ENCODE assay signal across 9 cellular contexts in genomic region chr1:21906173-21907078, GRCh38. TPM values are rescaled to one million over a fixed set of nuclear protein-coding genes. Genes with fewer than 3 reads are reported as not detected.
DNase-seq lines count a peak whose midpoint lies in the region; ATAC-seq and TF ChIP-seq lines count a peak whose summit lies in the region.
"Had no signal": no experiment of that assay in that cellular context is flagged by ENCODE, and none has a peak within 500 bp of the region (broad histone marks: within the 10 kb centered on the region; RNA-seq: fewer than 3 reads in every experiment).

No MANE protein-coding gene starts in this region.

- no peak overlapping the region for H3K14ac ChIP-seq in mesenchymal stem cell (ENCODE audit: low read length in 2 of 2)

- peak overlapping the region; percentile 66 for H4K8ac ChIP-seq in mesenchymal stem cell (ENCODE audit: low read length)

- TF ChIP-seq CTCF in suprapubic skin (IDR thresholded peaks at IDR 0.05), result no peak

- peak overlapping the region; percentile 92 for H3K9ac ChIP-seq in mesenchymal stem cell (ENCODE audit: low read length)

- H2AFZ ChIP-seq in mesenchymal stem cell (ENCODE audit: low read depth, low read length), result no peak overlapping the region

- H3K36me3 ChIP-seq in mesenchymal stem cell (ENCODE audit: control insufficient read depth in 1 of 2, insufficient read depth in 2 of 2, low read depth in 1 of 2, low read length in 2 of 2) (peaks cover 7 to 50% of the 10 kb centered on the region in 2 experiments), suprapubic skin (no peaks in the 10 kb centered on the region)

- H3K23ac ChIP-seq in mesenchymal stem cell (ENCODE audit: low read length in 2 of 2), result peak overlapping the region in 1 of 2 experiments; percentile 42

- H3K4ac ChIP-seq in mesenchymal stem cell (ENCODE audit: low read depth in 1 of 2, low read length in 2 of 2), result peak overlapping the region; percentile 35 to 89

- no peak overlapping the region for H3K4me2 ChIP-seq in mesenchymal stem cell (ENCODE audit: low read length, poor library complexity, severe bottlenecking)

- peak overlapping the region; percentile 74 for H3K18ac ChIP-seq in mesenchymal stem cell (ENCODE audit: low read depth in 1 of 2, low read length in 2 of 2)

- DNase-seq in OCI-M1 (lab: John Stamatoyannopoulos, UW) (peak; percentile 96), mesenchymal stem cell (peak; percentile 84), suprapubic skin (ENCODE audit: low spot score in 2 of 2) (peak; percentile 92 to 94), activated gamma-delta T cell treated with Interleukin-2 at 50 U/mL for 16 hours (no peak)
- DNase-seq: stimulated activated CD4-positive, alpha-beta T cell treated with anti-CD3 and anti-CD28 coated beads, Interleukin-12 subunit alpha, Interleukin-12 subunit beta, amount 100 ng/mL, for 4 hours had no signal

- peak overlapping the region; percentile 62 to 88 for H2BK12ac ChIP-seq in mesenchymal stem cell (ENCODE audit: low read length in 2 of 2)

- H2BK120ac ChIP-seq in mesenchymal stem cell (ENCODE audit: low read depth, low read length), result no peak overlapping the region

- whole genome bisulfite sequencing in mesenchymal stem cell, result 56% methylated on average over 21 of the region's 21 CpGs
- WGBS in suprapubic skin, result 76% methylated on average over 13 of the region's 21 CpGs

- no peak overlapping the region for H3K27ac ChIP-seq in mesenchymal stem cell (ENCODE audit: low read length, poor library complexity, severe bottlenecking)
- H3K27ac ChIP-seq in suprapubic skin, result peak overlapping the region; percentile 88

- no peak for TF ChIP-seq POLR2A in suprapubic skin (IDR thresholded peaks at IDR 0.05)

- peaks cover 38% of the 10 kb centered on the region for H3K79me1 ChIP-seq in mesenchymal stem cell (replicated peaks; ENCODE audit: low read length, poor library complexity, severe bottlenecking)

- no peak overlapping the region for H2BK5ac ChIP-seq in mesenchymal stem cell (ENCODE audit: low read depth, low read length, poor library complexity, severe bottlenecking)

- ATAC-seq in esophagus mucosa (peak; percentile 27), HG02885 (IDR thresholded peaks at IDR 0.05; ENCODE audit: poor library complexity, unreplicated experiment) (no peak), HG03565 (IDR thresholded peaks at IDR 0.05; ENCODE audit: unreplicated experiment) (no peak), GM19035 (IDR thresholded peaks at IDR 0.05; ENCODE audit: unreplicated experiment) (no peak)

- H3K9me3 ChIP-seq in mesenchymal stem cell (ENCODE audit: control insufficient read depth, low read length) (no peaks in the 10 kb centered on the region), suprapubic skin (no peaks in the 10 kb centered on the region)

- H3K4me1 ChIP-seq in mesenchymal stem cell (ENCODE audit: control insufficient read depth, insufficient read depth, low read depth, low read length) (peaks cover 48% of the 10 kb centered on the region), suprapubic skin (peaks cover 100% of the 10 kb centered on the region)

- no peak for TF ChIP-seq EP300 in suprapubic skin (IDR thresholded peaks at IDR 0.05)

- H3K4me3 ChIP-seq in mesenchymal stem cell (ENCODE audit: insufficient read depth in 1 of 2, low read depth in 1 of 2, low read length in 2 of 2), result no peak overlapping the region
- H3K4me3 ChIP-seq in suprapubic skin, result no peak overlapping the region

- peak overlapping the region; percentile 26 for H2AK5ac ChIP-seq in mesenchymal stem cell (ENCODE audit: low read length, severe bottlenecking)

- H3K27me3 ChIP-seq in mesenchymal stem cell (ENCODE audit: control insufficient read depth in 1 of 2, insufficient read depth in 1 of 2, low read length in 2 of 2) (no peaks in the 10 kb centered on the region), suprapubic skin (no peaks in the 10 kb centered on the region)

- H4K91ac ChIP-seq in mesenchymal stem cell (ENCODE audit: low read length), result peak overlapping the region; percentile 77

- H2BK15ac ChIP-seq in mesenchymal stem cell (ENCODE audit: low read depth, poor library complexity, severe bottlenecking), result peak overlapping the region; percentile 68

RNA-seq across cellular contexts. Expression of gene HSPG2, which starts 30.7 kb away (rescaled TPM):
- total RNA-seq in esophagus mucosa, result 91.0 TPM
- polyA plus RNA-seq in mesenchymal stem cell (2013, experiment 1 of 2), result 26.3 TPM
- 21.0 TPM for polyA plus RNA-seq in mesenchymal stem cell (2013, experiment 2 of 2)
- 100 to 1,000 TPM in 3 of 4 donors, 10 to 100 TPM in 1; 97.5 to 164 (median 131) TPM for total RNA-seq in suprapubic skin
